Comparison of ENCODE assay signal across 1 cellular context in the genomic region with DNA sequence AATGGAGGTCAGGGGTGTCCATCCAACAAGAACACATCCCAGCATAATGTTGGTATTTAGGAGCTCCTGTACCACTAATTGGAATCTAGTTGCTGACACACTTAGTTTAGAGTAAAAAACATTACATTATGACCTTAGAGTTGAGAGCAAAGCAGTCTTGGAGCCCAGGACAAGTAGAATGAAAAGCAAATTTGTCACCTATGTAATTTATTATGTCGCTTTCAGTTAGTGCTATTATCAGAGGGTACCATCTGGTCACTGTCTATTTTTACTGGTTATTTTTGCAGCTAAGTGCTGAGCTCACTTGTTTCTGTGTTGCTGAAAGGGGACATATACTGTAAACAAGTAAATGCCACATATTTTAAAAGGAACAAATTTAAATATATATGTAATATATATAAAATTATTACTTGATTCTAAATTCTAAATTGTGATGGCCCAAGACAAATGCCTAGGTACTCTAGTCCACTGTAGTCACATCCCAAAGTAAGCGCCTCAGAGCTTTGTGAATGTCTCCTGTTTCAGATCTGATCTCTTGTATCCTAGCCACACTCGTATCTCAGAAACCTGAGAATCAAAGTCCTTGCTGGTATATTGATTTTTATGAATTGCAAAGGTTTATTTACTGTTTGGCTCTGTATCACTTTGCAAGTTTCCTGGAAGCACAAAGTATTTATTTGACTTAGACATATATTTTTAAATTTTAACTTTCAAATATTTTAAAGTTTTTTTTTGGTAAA.
A peak's percentile ranks its signal among the peaks of the same experiment; 100 is the strongest.
TF ChIP-seq lines count a peak whose summit lies in the region.

No MANE protein-coding gene starts in this region.

TF ChIP-seq in HepG2, 621 proteins besides CTCF, POLR2A, EP300 and RAD21 (continued from another document and continues in another):
- TF ChIP-seq, protein P1, sequence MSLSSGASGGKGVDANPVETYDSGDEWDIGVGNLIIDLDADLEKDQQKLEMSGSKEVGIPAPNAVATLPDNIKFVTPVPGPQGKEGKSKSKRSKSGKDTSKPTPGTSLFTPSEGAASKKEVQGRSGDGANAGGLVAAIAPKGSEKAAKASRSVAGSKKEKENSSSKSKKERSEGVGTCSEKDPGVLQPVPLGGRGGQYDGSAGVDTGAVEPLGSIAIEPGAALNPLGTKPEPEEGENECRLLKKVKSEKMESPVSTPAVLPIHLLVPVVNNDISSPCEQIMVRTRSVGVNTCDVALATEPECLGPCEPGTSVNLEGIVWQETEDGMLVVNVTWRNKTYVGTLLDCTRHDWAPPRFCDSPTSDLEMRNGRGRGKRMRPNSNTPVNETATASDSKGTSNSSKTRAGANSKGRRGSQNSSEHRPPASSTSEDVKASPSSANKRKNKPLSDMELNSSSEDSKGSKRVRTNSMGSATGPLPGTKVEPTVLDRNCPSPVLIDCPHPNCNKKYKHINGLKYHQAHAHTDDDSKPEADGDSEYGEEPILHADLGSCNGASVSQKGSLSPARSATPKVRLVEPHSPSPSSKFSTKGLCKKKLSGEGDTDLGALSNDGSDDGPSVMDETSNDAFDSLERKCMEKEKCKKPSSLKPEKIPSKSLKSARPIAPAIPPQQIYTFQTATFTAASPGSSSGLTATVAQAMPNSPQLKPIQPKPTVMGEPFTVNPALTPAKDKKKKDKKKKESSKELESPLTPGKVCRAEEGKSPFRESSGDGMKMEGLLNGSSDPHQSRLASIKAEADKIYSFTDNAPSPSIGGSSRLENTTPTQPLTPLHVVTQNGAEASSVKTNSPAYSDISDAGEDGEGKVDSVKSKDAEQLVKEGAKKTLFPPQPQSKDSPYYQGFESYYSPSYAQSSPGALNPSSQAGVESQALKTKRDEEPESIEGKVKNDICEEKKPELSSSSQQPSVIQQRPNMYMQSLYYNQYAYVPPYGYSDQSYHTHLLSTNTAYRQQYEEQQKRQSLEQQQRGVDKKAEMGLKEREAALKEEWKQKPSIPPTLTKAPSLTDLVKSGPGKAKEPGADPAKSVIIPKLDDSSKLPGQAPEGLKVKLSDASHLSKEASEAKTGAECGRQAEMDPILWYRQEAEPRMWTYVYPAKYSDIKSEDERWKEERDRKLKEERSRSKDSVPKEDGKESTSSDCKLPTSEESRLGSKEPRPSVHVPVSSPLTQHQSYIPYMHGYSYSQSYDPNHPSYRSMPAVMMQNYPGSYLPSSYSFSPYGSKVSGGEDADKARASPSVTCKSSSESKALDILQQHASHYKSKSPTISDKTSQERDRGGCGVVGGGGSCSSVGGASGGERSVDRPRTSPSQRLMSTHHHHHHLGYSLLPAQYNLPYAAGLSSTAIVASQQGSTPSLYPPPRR (CRISPR knock-in tag; IDR thresholded peaks at IDR 0.05; ENCODE audit: borderline replicate concordance) = peak; percentile 22; the same call in 1 of the 2 replicates
- TF ChIP-seq FOXA3 (CRISPR knock-in tag; IDR thresholded peaks at IDR 0.05) (peak; percentile 81), ZNF652 (CRISPR knock-in tag; IDR thresholded peaks at IDR 0.05; ENCODE audit: borderline replicate concordance, low read depth) (peak; percentile 23; the same call in 1 of the 2 replicates), ZSCAN9 (CRISPR knock-in tag; IDR thresholded peaks at IDR 0.05; ENCODE audit: borderline replicate concordance) (0 out of 2 replicates have a peak, but pooled peaks have one; percentile 24), MED1 (CRISPR knock-in tag; IDR thresholded peaks at IDR 0.05) (peak; percentile 31; the same call in 1 of the 2 replicates), HNF1A (IDR thresholded peaks at IDR 0.05; ENCODE audit: low read depth) (0 out of 2 replicates have a peak, but pooled peaks have one; percentile 45), HNF1A (CRISPR knock-in tag; IDR thresholded peaks at IDR 0.05; ENCODE audit: borderline replicate concordance) (no peak), KLF6 (CRISPR knock-in tag; IDR thresholded peaks at IDR 0.05) (0 out of 2 replicates have a peak, but pooled peaks have one; percentile 31), RCOR2 (CRISPR knock-in tag; IDR thresholded peaks at IDR 0.05) (0 out of 2 replicates have a peak, but pooled peaks have one; percentile 40), ZBTB38 (CRISPR knock-in tag; IDR thresholded peaks at IDR 0.05) (no peak), FOXP1 (IDR thresholded peaks at IDR 0.05) (no peak), FOXP1 (CRISPR knock-in tag; IDR thresholded peaks at IDR 0.05) (peak; percentile 84), BCL6 (CRISPR knock-in tag; IDR thresholded peaks at IDR 0.05) (peak; percentile 97), ZNF24 (IDR thresholded peaks at IDR 0.05) (peak; percentile 31; the same call in 1 of the 2 replicates), KAT2B (IDR thresholded peaks at IDR 0.05; ENCODE audit: borderline replicate concordance, low read depth, low read length) (peak; percentile 60; the same call in 1 of the 2 replicates), FOXJ3 (CRISPR knock-in tag; IDR thresholded peaks at IDR 0.05; ENCODE audit: borderline replicate concordance) (peak; percentile 55; the same call in 1 of the 2 replicates), HNF4G (IDR thresholded peaks at IDR 0.05; ENCODE audit: borderline replicate concordance, low read depth, low read length) (peak; percentile 62), HNF4G (CRISPR knock-in tag; IDR thresholded peaks at IDR 0.05; ENCODE audit: borderline replicate concordance, low read depth) (no peak), ZNF784 (CRISPR knock-in tag; IDR thresholded peaks at IDR 0.05; ENCODE audit: borderline replicate concordance) (no peak), NFKBIZ (CRISPR knock-in tag; IDR thresholded peaks at IDR 0.05) (no peak), SAP130 (CRISPR knock-in tag; IDR thresholded peaks at IDR 0.05; ENCODE audit: low read depth) (peak; percentile 22; the same call in 1 of the 2 replicates), PPARG (CRISPR knock-in tag; conservative IDR thresholded peaks at IDR 0.05) (peak; percentile 61; the same call in 1 of the 2 replicates), ISL2 (CRISPR knock-in tag; IDR thresholded peaks at IDR 0.05) (peak; percentile 65; the same call in 1 of the 2 replicates), PAWR (CRISPR knock-in tag; IDR thresholded peaks at IDR 0.05; ENCODE audit: borderline replicate concordance) (no peak), LCORL (IDR thresholded peaks at IDR 0.05) (no peak), LCORL (CRISPR knock-in tag; IDR thresholded peaks at IDR 0.05) (no peak), HNF4A (CRISPR knock-in tag; IDR thresholded peaks at IDR 0.05) (peak; percentile 86), RXRB (CRISPR knock-in tag; IDR thresholded peaks at IDR 0.05; ENCODE audit: borderline replicate concordance) (peak; percentile 53; the same call in 1 of the 2 replicates), SOX13 (IDR thresholded peaks at IDR 0.05) (no peak), SOX13 (CRISPR knock-in tag; conservative IDR thresholded peaks at IDR 0.05 in 1 of 2, IDR thresholded peaks at IDR 0.05 in 1 of 2) (peak in 1 of 2 experiments; percentile 58; a peak in 2 of 4 replicates), MXD1 (CRISPR knock-in tag; IDR thresholded peaks at IDR 0.05) (no peak), KDM6A (CRISPR knock-in tag; IDR thresholded peaks at IDR 0.05; ENCODE audit: low read depth) (peak; percentile 32; the same call in 1 of the 2 replicates)
- TF ChIP-seq, protein P2, sequence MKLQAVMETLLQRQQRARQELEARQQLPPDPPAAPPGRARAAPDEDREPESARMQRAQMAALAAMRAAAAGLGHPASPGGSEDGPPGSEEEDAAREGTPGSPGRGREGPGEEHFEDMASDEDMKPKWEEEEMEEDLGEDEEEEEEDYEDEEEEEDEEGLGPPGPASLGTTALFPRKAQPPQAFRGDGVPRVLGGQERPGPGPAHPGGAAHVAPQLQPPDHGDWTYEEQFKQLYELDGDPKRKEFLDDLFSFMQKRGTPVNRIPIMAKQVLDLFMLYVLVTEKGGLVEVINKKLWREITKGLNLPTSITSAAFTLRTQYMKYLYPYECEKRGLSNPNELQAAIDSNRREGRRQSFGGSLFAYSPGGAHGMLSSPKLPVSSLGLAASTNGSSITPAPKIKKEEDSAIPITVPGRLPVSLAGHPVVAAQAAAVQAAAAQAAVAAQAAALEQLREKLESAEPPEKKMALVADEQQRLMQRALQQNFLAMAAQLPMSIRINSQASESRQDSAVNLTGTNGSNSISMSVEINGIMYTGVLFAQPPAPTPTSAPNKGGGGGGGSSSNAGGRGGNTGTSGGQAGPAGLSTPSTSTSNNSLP (IDR thresholded peaks at IDR 0.05; ENCODE audit: low read depth, low read length) = peak; percentile 97
- TF ChIP-seq, protein P3, sequence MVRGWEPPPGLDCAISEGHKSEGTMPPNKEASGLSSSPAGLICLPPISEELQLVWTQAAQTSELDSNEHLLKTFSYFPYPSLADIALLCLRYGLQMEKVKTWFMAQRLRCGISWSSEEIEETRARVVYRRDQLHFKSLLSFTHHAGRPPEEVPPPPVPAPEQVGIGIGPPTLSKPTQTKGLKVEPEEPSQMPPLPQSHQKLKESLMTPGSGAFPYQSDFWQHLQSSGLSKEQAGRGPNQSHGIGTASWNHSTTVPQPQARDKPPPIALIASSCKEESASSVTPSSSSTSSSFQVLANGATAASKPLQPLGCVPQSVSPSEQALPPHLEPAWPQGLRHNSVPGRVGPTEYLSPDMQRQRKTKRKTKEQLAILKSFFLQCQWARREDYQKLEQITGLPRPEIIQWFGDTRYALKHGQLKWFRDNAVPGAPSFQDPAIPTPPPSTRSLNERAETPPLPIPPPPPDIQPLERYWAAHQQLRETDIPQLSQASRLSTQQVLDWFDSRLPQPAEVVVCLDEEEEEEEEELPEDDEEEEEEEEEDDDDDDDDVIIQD (CRISPR knock-in tag; IDR thresholded peaks at IDR 0.05; ENCODE audit: low read depth) = peak; percentile 70
- TF ChIP-seq, protein P4, sequence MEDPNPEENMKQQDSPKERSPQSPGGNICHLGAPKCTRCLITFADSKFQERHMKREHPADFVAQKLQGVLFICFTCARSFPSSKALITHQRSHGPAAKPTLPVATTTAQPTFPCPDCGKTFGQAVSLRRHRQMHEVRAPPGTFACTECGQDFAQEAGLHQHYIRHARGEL (CRISPR knock-in tag; IDR thresholded peaks at IDR 0.05) = no peak
- TF ChIP-seq, protein P5, sequence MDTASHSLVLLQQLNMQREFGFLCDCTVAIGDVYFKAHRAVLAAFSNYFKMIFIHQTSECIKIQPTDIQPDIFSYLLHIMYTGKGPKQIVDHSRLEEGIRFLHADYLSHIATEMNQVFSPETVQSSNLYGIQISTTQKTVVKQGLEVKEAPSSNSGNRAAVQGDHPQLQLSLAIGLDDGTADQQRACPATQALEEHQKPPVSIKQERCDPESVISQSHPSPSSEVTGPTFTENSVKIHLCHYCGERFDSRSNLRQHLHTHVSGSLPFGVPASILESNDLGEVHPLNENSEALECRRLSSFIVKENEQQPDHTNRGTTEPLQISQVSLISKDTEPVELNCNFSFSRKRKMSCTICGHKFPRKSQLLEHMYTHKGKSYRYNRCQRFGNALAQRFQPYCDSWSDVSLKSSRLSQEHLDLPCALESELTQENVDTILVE (CRISPR knock-in tag; IDR thresholded peaks at IDR 0.05) = peak; percentile 27; the same call in 1 of the 2 replicates
- TF ChIP-seq, protein P6, sequence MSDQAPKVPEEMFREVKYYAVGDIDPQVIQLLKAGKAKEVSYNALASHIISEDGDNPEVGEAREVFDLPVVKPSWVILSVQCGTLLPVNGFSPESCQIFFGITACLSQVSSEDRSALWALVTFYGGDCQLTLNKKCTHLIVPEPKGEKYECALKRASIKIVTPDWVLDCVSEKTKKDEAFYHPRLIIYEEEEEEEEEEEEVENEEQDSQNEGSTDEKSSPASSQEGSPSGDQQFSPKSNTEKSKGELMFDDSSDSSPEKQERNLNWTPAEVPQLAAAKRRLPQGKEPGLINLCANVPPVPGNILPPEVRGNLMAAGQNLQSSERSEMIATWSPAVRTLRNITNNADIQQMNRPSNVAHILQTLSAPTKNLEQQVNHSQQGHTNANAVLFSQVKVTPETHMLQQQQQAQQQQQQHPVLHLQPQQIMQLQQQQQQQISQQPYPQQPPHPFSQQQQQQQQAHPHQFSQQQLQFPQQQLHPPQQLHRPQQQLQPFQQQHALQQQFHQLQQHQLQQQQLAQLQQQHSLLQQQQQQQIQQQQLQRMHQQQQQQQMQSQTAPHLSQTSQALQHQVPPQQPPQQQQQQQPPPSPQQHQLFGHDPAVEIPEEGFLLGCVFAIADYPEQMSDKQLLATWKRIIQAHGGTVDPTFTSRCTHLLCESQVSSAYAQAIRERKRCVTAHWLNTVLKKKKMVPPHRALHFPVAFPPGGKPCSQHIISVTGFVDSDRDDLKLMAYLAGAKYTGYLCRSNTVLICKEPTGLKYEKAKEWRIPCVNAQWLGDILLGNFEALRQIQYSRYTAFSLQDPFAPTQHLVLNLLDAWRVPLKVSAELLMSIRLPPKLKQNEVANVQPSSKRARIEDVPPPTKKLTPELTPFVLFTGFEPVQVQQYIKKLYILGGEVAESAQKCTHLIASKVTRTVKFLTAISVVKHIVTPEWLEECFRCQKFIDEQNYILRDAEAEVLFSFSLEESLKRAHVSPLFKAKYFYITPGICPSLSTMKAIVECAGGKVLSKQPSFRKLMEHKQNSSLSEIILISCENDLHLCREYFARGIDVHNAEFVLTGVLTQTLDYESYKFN (CRISPR knock-in tag; conservative IDR thresholded peaks at IDR 0.05) = peak; percentile 82
